In genomic region chr11:65454696-65455456, GRCh38 we compare ENCODE assay signal across 1 cellular context.
TF ChIP-seq lines count a peak whose summit lies in the region.

No MANE protein-coding gene starts in this region.

TF ChIP-seq in H1, 55 proteins besides CTCF, POLR2A, EP300 and RAD21 (continued from another document):
- TF ChIP-seq RBBP5 (IDR thresholded peaks at IDR 0.05; ENCODE audit: borderline replicate concordance, low read depth, low read length): no peak
- TF ChIP-seq TBP (IDR thresholded peaks at IDR 0.05; ENCODE audit: low read depth, low read length): peak; percentile 38; the same call in 1 of the 2 replicates
- peak; percentile 18 for TF ChIP-seq EZH2 (IDR thresholded peaks at IDR 0.05; ENCODE audit: low read depth, low read length, severe bottlenecking)
- peak; percentile 78 for TF ChIP-seq NRF1 (IDR thresholded peaks at IDR 0.05; ENCODE audit: low read depth, low read length)
